Comparison of ENCODE assay signal across 10 cellular contexts in the genomic region with DNA sequence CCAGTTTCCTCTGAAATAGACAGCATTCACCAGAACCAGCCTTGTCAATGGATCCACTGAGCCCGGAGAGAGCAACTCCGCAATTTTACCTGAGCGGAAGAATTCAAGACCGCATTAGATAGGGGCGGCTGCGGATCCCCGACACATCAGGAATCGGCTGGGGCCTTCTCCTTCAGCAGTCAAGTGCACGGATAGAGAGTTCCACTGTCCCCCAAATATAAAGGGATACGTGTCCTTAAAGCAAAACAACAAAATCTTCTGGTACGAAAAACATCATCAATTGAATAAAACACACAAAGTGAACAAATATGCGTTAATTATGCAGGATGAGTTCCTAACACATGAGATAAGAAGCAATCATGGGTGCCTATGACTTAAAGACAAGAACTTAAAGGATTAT. TPM values are rescaled to one million over a fixed set of nuclear protein-coding genes. Genes with fewer than 3 reads are reported as not detected.
DNase-seq lines count a peak whose midpoint lies in the region; ATAC-seq and TF ChIP-seq lines count a peak whose summit lies in the region.
"Had no signal": no experiment of that assay in that cellular context is flagged by ENCODE, and none has a peak within 500 bp of the region (broad histone marks: within the 10 kb centered on the region; RNA-seq: fewer than 3 reads in every experiment).

No MANE protein-coding gene starts in this region.

- H3K27ac ChIP-seq in ACC112 (ENCODE audit: low read depth, low read length) (peak overlapping the region; percentile 39; the same call in 1 of the 2 replicates), Peyer's patch (peak overlapping the region in 3 of 4 donors; percentile 48 to 69 (median 53)), esophagus muscularis mucosa (replicated peaks in 1 of 4) (peak overlapping the region; percentile 68 to 81 (median 74)), rectal smooth muscle tissue (ENCODE audit: low read depth, low read length) (peak overlapping the region; percentile 73)

- H3K27me3 Mint-ChIP-seq in natural killer cell (ENCODE audit: low read depth in 2 of 2), result no peaks in the 10 kb centered on the region

- no peaks in the 10 kb centered on the region for H3K36me3 Mint-ChIP-seq in natural killer cell

- intact Hi-C loops in esophagus muscularis mucosa (cut with DNase I) (no loop called here), natural killer cell (cut with micrococcal nuclease) (no loop called here)

- no peaks in the 10 kb centered on the region for H3K9me3 ChIP-seq in Peyer's patch
- no peaks in the 10 kb centered on the region for H3K9me3 ChIP-seq in esophagus muscularis mucosa
- H3K9me3 ChIP-seq: MG63 had no signal

- H3K4me3 Mint-ChIP-seq in natural killer cell, result no peak overlapping the region

- H3K4me3 ChIP-seq in ACC112 (ENCODE audit: low read depth, low read length), result no peak overlapping the region
- no peak overlapping the region for H3K4me3 ChIP-seq in Peyer's patch
- H3K4me3 ChIP-seq in esophagus muscularis mucosa, result peak overlapping the region; percentile 3 to 37 (median 36)
- H3K4me3 ChIP-seq in rectal smooth muscle tissue (ENCODE audit: low read length), result no peak overlapping the region
- H3K4me3 ChIP-seq: MG63 had no signal

- no peak for TF ChIP-seq POLR2A in Peyer's patch (IDR thresholded peaks at IDR 0.05)
- no peak for TF ChIP-seq POLR2A in esophagus muscularis mucosa (IDR thresholded peaks at IDR 0.05; ENCODE audit: low read depth)

- peaks cover 13 to 22% of the 10 kb centered on the region in 2 donors for H3K4me1 Mint-ChIP-seq in natural killer cell

- H3K27ac Mint-ChIP-seq in natural killer cell, result no peak overlapping the region
- H3K27ac Mint-ChIP-seq: nephron progenitor cell had no signal

- DNase-seq in Peyer's patch (peak in 1 of 3 donors; percentile 3), esophagus muscularis mucosa (ENCODE audit: extremely low spot score) (no peak), ureter (ENCODE audit: low spot score) (no peak), natural killer cell (no peak), SKM-1 (lab: John Stamatoyannopoulos, UW; ENCODE audit: unreplicated experiment) (no peak)
- no peak for DNase-seq in activated CD4-positive, CD25-positive, alpha-beta regulatory T cell treated with anti-CD3 and anti-CD28 coated beads, Interleukin-2, amount 50 U/mL, for 72 hours

- H3K4me1 ChIP-seq in ACC112 (ENCODE audit: control insufficient read depth, insufficient read depth, low read length, unreplicated experiment), result peaks cover 13% of the 10 kb centered on the region
- peaks cover 0 to 29% (median 1%) of the 10 kb centered on the region in 4 donors for H3K4me1 ChIP-seq in Peyer's patch
- peaks cover 35 to 44% (median 35%) of the 10 kb centered on the region in 4 donors for H3K4me1 ChIP-seq in esophagus muscularis mucosa
- peaks cover 5% of the 10 kb centered on the region for H3K4me1 ChIP-seq in rectal smooth muscle tissue (ENCODE audit: control insufficient read depth, insufficient read depth, low read length)

- H3K36me3 ChIP-seq in ACC112 (ENCODE audit: insufficient read depth, low read length), result peaks cover 19% of the 10 kb centered on the region
- H3K36me3 ChIP-seq in Peyer's patch, result peaks cover 0 to 68% (median 0%) of the 10 kb centered on the region in 3 donors
- H3K36me3 ChIP-seq in esophagus muscularis mucosa, result peaks cover 9 to 68% (median 41%) of the 10 kb centered on the region in 4 donors
- peaks cover 13% of the 10 kb centered on the region for H3K36me3 ChIP-seq in rectal smooth muscle tissue (ENCODE audit: control insufficient read depth, insufficient read depth, low read length)

- no peak for TF ChIP-seq EP300 in esophagus muscularis mucosa (IDR thresholded peaks at IDR 0.05)

- peaks cover 25% of the 10 kb centered on the region for H3K79me2 ChIP-seq in ACC112 (ENCODE audit: control insufficient read depth, insufficient read depth, low read length, unreplicated experiment)

- 86% methylated on average over 12 of the region's 12 CpGs for WGBS in esophagus muscularis mucosa

- no peak overlapping the region for H3K9ac ChIP-seq in rectal smooth muscle tissue (ENCODE audit: low read length)

- H2AFZ ChIP-seq in ACC112 (ENCODE audit: low read length, unreplicated experiment), result peak overlapping the region; percentile 1

- no peaks in the 10 kb centered on the region for H3K9me3 Mint-ChIP-seq in natural killer cell
- H3K9me3 Mint-ChIP-seq: nephron progenitor cell had no signal

- H3K27me3 ChIP-seq in ACC112 (ENCODE audit: insufficient read depth, low read length) (no peaks in the 10 kb centered on the region), Peyer's patch (no peaks in the 10 kb centered on the region), esophagus muscularis mucosa (no peaks in the 10 kb centered on the region), rectal smooth muscle tissue (ENCODE audit: control insufficient read depth, insufficient read depth, low read length) (no peaks in the 10 kb centered on the region)
- H3K27me3 ChIP-seq: MG63 had no signal

- TF ChIP-seq CTCF in Peyer's patch (IDR thresholded peaks at IDR 0.05), result no peak
- no peak for TF ChIP-seq CTCF in esophagus muscularis mucosa (IDR thresholded peaks at IDR 0.05)
- no peak for TF ChIP-seq CTCF in natural killer cell (IDR thresholded peaks at IDR 0.05)

- ATAC-seq in natural killer cell, result no peak

RNA-seq across cellular contexts. Expression of gene SERPINB6, which starts 18.3 kb away (rescaled TPM):
- total RNA-seq in Peyer's patch (100 to 1,000 TPM; 170 to 462 (median 219) TPM), esophagus muscularis mucosa (100 to 1,000 TPM; 114 to 125 (median 124) TPM), ureter (121 TPM), natural killer cell (100 to 1,000 TPM; 120 to 135 (median 129) TPM)

RNA-seq across cellular contexts. Expression of gene NQO2, which starts 46.6 kb away (rescaled TPM):
- total RNA-seq in Peyer's patch, result 10 to 100 TPM; 22.1 to 60.8 (median 29.3) TPM
- 10 to 100 TPM; 22.9 to 31.3 (median 27.2) TPM for total RNA-seq in esophagus muscularis mucosa
- 27.0 TPM for total RNA-seq in ureter
- total RNA-seq in natural killer cell, result 10 to 100 TPM; 13.1 to 21.7 (median 16.2) TPM

RNA-seq across cellular contexts. Expression of gene SERPINB9, which starts 50.0 kb away (rescaled TPM):
- total RNA-seq in Peyer's patch, result 10 to 100 TPM in 1 of 4 donors, 1 to 10 TPM in 3; 2.9 to 13.2 (median 4.0) TPM
- total RNA-seq in esophagus muscularis mucosa, result 10 to 100 TPM in 1 of 4 donors, 1 to 10 TPM in 3; 5.4 to 17.7 (median 6.2) TPM
- 6.7 TPM for total RNA-seq in ureter
- total RNA-seq in natural killer cell, result 10 to 100 TPM; 34.9 to 54.3 (median 47.3) TPM

Comparison
In these comparisons a context has a peak if more than half of its experiments do, and no peak if none do; other contexts are left out.
1. H3K4me3 ChIP-seq: peak in esophagus muscularis mucosa (4 of 4); none in ACC112 (single experiment), Peyer's patch (0 of 4) and rectal smooth muscle tissue (single experiment).
2. Peak in every context shown above with its lines, with median percentiles within 50 percentile points of each other: H3K27ac ChIP-seq.